Comparison of ENCODE assay signal across 27 cellular contexts in genomic region chr4:83393908-83394307, GRCh38.
"Had no signal": no experiment of that assay in that cellular context is flagged by ENCODE, and none has a peak within 500 bp of the region (broad histone marks: within the 10 kb centered on the region; RNA-seq: fewer than 3 reads in every experiment).

No MANE protein-coding gene starts in this region.

- DNase-seq: colonic mucosa; cortex of kidney; dermis blood vessel endothelial cell; dorsolateral prefrontal cortex; effector CD4-positive, alpha-beta T cell; effector CD8-positive, alpha-beta T cell; effector memory CD4-positive, alpha-beta T cell; effector memory CD8-positive, alpha-beta T cell; endodermal cell; erythroblast; esophagus squamous epithelium; foreskin fibroblast; foreskin keratinocyte; foreskin melanocyte; gastrocnemius medialis; glutamatergic neuron; head of caudate nucleus; heart left ventricle; heart right ventricle had no signal

- H3K27me3 ChIP-seq: colonic mucosa, dorsolateral prefrontal cortex, esophagus squamous epithelium, foreskin keratinocyte, gastrocnemius medialis, gastroesophageal sphincter, heart left ventricle, heart right ventricle had no signal

- H3K9me3 ChIP-seq: colonic mucosa, gastrocnemius medialis had no signal

- H3K4me1 ChIP-seq: colonic mucosa, esophagus squamous epithelium, foreskin keratinocyte, gastroesophageal sphincter had no signal

- H3K36me3 ChIP-seq: colonic mucosa had no signal

- H3K4me3 ChIP-seq: colonic mucosa, coronary artery, dorsolateral prefrontal cortex, esophagus squamous epithelium, gastrocnemius medialis, gastroesophageal sphincter, heart left ventricle, heart right ventricle had no signal

- ATAC-seq: effector memory CD8-positive, alpha-beta T cell; esophagus mucosa; foreskin keratinocyte; gastrocnemius medialis; gastroesophageal sphincter; heart left ventricle; heart right ventricle had no signal

- H3K27ac ChIP-seq: colonic mucosa, coronary artery, dorsolateral prefrontal cortex, epithelial cell of prostate, esophagus squamous epithelium, foreskin keratinocyte, gastrocnemius medialis, gastroesophageal sphincter, heart left ventricle, heart right ventricle had no signal

- FAIRE-seq: colon, endometrium, endothelial cell of umbilical vein, frontal cortex had no signal
